Comparison of ENCODE assay signal across 1 cellular context in the genomic region with DNA sequence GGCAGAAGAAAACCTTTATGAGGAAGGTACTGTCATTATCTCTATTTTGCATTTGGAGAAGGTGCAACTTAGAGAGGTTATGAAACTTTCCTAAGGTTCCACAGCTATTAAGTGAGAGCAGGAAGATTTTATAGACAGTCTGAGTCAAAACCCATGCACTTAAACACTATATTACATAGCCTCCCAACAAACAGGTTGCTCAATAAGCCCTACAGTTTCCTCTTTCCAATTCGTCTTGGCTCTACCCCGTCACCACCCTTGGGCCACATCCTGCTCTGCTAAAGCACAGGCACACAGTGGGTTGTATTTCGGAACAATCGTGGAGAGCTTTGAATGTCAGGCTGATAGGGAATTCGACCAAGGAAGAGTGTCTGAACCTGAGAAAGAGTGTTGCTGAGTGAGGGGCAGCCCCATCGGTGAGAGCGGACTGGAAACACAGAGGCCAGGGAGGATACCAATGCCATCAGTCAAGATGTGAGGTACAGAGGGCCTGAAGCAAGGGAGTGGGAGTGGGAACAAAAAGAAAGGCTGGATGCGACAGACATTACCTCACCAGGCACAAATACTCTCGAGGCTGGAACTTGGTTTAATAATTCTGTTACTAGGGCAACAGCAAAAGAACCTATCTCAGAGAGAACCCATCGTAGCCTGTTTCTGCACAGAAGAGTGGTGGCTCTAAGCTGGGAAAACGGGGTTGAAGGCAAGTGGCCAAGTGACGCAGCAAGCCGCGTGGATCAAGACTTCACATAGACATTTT.
A peak's percentile ranks its signal among the peaks of the same experiment; 100 is the strongest.
TF ChIP-seq lines count a peak whose summit lies in the region.

No MANE protein-coding gene starts in this region.

TF ChIP-seq in HEK293, 187 proteins besides CTCF, POLR2A, EP300 and RAD21 (continued from another document):
- no peak for TF ChIP-seq SALL2 (tag by site-specific recombination; IDR thresholded peaks at IDR 0.05; ENCODE audit: borderline replicate concordance)
- TF ChIP-seq, protein P1, sequence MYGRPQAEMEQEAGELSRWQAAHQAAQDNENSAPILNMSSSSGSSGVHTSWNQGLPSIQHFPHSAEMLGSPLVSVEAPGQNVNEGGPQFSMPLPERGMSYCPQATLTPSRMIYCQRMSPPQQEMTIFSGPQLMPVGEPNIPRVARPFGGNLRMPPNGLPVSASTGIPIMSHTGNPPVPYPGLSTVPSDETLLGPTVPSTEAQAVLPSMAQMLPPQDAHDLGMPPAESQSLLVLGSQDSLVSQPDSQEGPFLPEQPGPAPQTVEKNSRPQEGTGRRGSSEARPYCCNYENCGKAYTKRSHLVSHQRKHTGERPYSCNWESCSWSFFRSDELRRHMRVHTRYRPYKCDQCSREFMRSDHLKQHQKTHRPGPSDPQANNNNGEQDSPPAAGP (tag by site-specific recombination; IDR thresholded peaks at IDR 0.05) = no peak
- TF ChIP-seq, protein P2, sequence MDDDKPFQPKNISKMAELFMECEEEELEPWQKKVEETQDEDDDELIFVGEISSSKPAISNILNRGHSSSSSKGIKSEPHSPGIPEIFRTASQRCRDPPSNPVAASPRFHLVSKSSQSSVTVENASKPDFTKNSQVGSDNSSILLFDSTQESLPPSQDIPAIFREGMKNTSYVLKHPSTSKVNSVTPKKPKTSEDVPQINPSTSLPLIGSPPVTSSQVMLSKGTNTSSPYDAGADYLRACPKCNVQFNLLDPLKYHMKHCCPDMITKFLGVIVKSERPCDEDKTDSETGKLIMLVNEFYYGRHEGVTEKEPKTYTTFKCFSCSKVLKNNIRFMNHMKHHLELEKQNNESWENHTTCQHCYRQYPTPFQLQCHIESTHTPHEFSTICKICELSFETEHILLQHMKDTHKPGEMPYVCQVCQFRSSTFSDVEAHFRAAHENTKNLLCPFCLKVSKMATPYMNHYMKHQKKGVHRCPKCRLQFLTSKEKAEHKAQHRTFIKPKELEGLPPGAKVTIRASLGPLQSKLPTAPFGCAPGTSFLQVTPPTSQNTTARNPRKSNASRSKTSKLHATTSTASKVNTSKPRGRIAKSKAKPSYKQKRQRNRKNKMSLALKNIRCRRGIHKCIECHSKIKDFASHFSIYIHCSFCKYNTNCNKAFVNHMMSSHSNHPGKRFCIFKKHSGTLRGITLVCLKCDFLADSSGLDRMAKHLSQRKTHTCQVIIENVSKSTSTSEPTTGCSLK (tag by site-specific recombination; IDR thresholded peaks at IDR 0.05) = no peak
- TF ChIP-seq ZBTB20 (tag by site-specific recombination; IDR thresholded peaks at IDR 0.05) = peak; percentile 22; the same call in 1 of the 2 replicates
- TF ChIP-seq EGR2 (tag by site-specific recombination; IDR thresholded peaks at IDR 0.05; ENCODE audit: low read depth) = no peak
